ENCODE assay signal across 16 cellular contexts in genomic region chr3:123953735-123954134, GRCh38. TPM values are rescaled to one million over a fixed set of nuclear protein-coding genes. Genes with fewer than 3 reads are reported as not detected.
DNase-seq lines count a peak whose midpoint lies in the region; ATAC-seq and TF ChIP-seq lines count a peak whose summit lies in the region.
"Had no signal": no experiment of that assay in that cellular context is flagged by ENCODE, and none has a peak within 500 bp of the region (broad histone marks: within the 10 kb centered on the region; RNA-seq: fewer than 3 reads in every experiment).

No MANE protein-coding gene starts in this region.

- no peaks in the 10 kb centered on the region for H3K4me1 Mint-ChIP-seq in Caco-2 (ENCODE audit: low read depth, unreplicated experiment)

- BruUV-seq in Caco-2 (replicated peaks; lab: Mats Ljungman, UMichigan): no TSS peak

- intact Hi-C loops in left ventricle myocardium superior (cut with micrococcal nuclease) (no loop called here), Caco-2 (cut with micrococcal nuclease; ENCODE audit: unreplicated experiment) (no loop called here)

- ATAC-seq in GM21423 (IDR thresholded peaks at IDR 0.05; ENCODE audit: unreplicated experiment) (peak; percentile 73), HG03103 (IDR thresholded peaks at IDR 0.05; ENCODE audit: low read depth, unreplicated experiment) (peak; percentile 67), left ventricle myocardium superior (no peak)
- ATAC-seq: sciatic nerve had no signal

- no peaks in the 10 kb centered on the region for H3K27me3 ChIP-seq in Caco-2 (replicated peaks; ENCODE audit: control insufficient read depth, insufficient read depth, low read length)

- CTCF ChIA-PET in Caco-2 (lab: Charles Lee): no interaction called here

- H3K4me3 Mint-ChIP-seq in Caco-2 (ENCODE audit: unreplicated experiment): no peak overlapping the region
- H3K4me3 Mint-ChIP-seq: activated CD4-positive, alpha-beta memory T cell treated with anti-CD3 and anti-CD28 coated beads for 36 hours; activated naive CD8-positive, alpha-beta T cell; T-helper 1 cell treated with Interleukin-12 subunit alpha and Interleukin-12 subunit beta and Interleukin-4 antibody, amounts not matched to agents 30 μg/mL and 1 μg/mL, for 36 hours; type B pancreatic cell had no signal

- H3K27me3 Mint-ChIP-seq in Caco-2 (ENCODE audit: insufficient read depth, unreplicated experiment): no peaks in the 10 kb centered on the region
- H3K27me3 Mint-ChIP-seq: activated CD4-positive, alpha-beta memory T cell treated with anti-CD3 and anti-CD28 coated beads for 36 hours; activated naive CD8-positive, alpha-beta T cell; type B pancreatic cell had no signal

- H3K36me3 ChIP-seq in Caco-2 (ENCODE audit: control insufficient read depth, insufficient read depth, low read length): peaks cover 2% of the 10 kb centered on the region; the same call in 1 of the 2 replicates

- H3K9me3 Mint-ChIP-seq in Caco-2 (ENCODE audit: unreplicated experiment): no peaks in the 10 kb centered on the region
- H3K9me3 Mint-ChIP-seq: activated CD4-positive, alpha-beta memory T cell treated with anti-CD3 and anti-CD28 coated beads for 36 hours; T-helper 1 cell treated with Interleukin-12 subunit alpha and Interleukin-12 subunit beta and Interleukin-4 antibody, amounts not matched to agents 30 μg/mL and 1 μg/mL, for 36 hours; type B pancreatic cell had no signal

- DNase-seq in GM12865 (ENCODE audit: low read depth) (peak; percentile 54), NCI-H524 treated with DMSO at 0.1 percent for 48 hours (lab: John Stamatoyannopoulos, UW) (peak; percentile 95), nucleus accumbens (lab: John Stamatoyannopoulos, UW) (no peak), H4 (ENCODE audit: low spot score) (no peak), left ventricle myocardium superior (no peak), Caco-2 (no peak)
- DNase-seq: activated CD4-positive, alpha-beta memory T cell treated with anti-CD3 and anti-CD28 coated beads for 36 hours; AML-193 had no signal

- no peak overlapping the region for H3K27ac Mint-ChIP-seq in Caco-2 (ENCODE audit: unreplicated experiment)
- H3K27ac Mint-ChIP-seq: activated CD4-positive, alpha-beta memory T cell treated with anti-CD3 and anti-CD28 coated beads for 36 hours; activated naive CD8-positive, alpha-beta T cell; T-helper 1 cell treated with Interleukin-12 subunit alpha and Interleukin-12 subunit beta and Interleukin-4 antibody, amounts not matched to agents 30 μg/mL and 1 μg/mL, for 36 hours; type B pancreatic cell had no signal

- H3K9me3 ChIP-seq in Caco-2: no peaks in the 10 kb centered on the region

- POLR2A ChIA-PET in Caco-2 (lab: Charles Lee): no interaction called here

- no peaks in the 10 kb centered on the region for H3K4me1 ChIP-seq in Caco-2

- H3K4me3 ChIP-seq in GM12865 (ENCODE audit: low read depth, low read length) (no peak overlapping the region; the same call in 1 of the 2 replicates), Caco-2 (ENCODE audit: low read depth, low read length) (no peak overlapping the region)

- no peak for TF ChIP-seq CTCF in GM12865 (IDR thresholded peaks at IDR 0.05; ENCODE audit: insufficient read depth, low read depth, low read length, missing control alignments)
- no peak for TF ChIP-seq CTCF in Caco-2 (IDR thresholded peaks at IDR 0.05; ENCODE audit: insufficient read depth in 1 of 2, low read depth in 1 of 2, low read length in 1 of 2, severe bottlenecking in 1 of 2, unreplicated experiment in 1 of 2)

- peaks cover 18% of the 10 kb centered on the region for H3K36me3 Mint-ChIP-seq in Caco-2 (ENCODE audit: insufficient read depth, unreplicated experiment)

RNA-seq across cellular contexts. Expression of gene CCDC14, which starts 7.3 kb away (rescaled TPM):
- total RNA-seq in H4 (2014; rRNA removed; shearing (Covaris generic)): 22.5 and 27.0 TPM in 2 replicates
- total RNA-seq in left ventricle myocardium superior (10.7 TPM), Caco-2 (2022) (41.7 and 43.5 TPM in 2 replicates)

RNA-seq across cellular contexts. Expression of gene ROPN1, which starts 38.2 kb away (rescaled TPM):
- not detected in 2 replicates for total RNA-seq in H4 (2014; rRNA removed; shearing (Covaris generic))
- total RNA-seq in left ventricle myocardium superior (not detected), Caco-2 (2022) (not detected in 2 replicates)
- total RNA-seq: activated CD4-positive, alpha-beta memory T cell treated with anti-CD3 and anti-CD28 coated beads for 36 hours; LHCN-M2; myocyte; sciatic nerve had no signal

Comparison
In these comparisons a context has a peak if more than half of its experiments do, and no peak if none do; other contexts are left out.
1. DNase-seq: peak in GM12865 (single experiment) and NCI-H524 treated with DMSO at 0.1 percent for 48 hours (single experiment); none in nucleus accumbens (0 of 56), H4 (single experiment), left ventricle myocardium superior (single experiment) and Caco-2 (0 of 2).